Comparison of ENCODE assay signal across 20 cellular contexts in the genomic region with DNA sequence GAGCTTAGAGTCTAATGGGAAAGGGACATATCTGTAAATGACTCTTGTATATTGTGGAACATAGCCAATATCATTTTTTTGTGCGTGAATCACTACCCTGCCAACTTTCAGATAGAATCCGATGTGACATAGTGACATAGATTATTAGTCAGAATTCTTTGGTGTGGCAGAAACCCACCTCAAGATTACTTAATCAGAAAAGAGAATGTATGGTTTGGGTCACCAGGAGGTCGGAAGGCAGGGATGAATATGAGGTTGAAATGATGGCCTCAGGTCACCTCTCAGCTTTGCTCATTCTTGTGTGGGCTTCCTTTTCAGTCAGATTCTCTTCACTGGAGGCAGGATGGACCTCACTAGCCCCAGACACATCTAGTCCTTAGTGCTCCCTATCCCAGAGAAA. TPM values are rescaled to one million over a fixed set of nuclear protein-coding genes. Genes with fewer than 3 reads are reported as not detected.
DNase-seq lines count a peak whose midpoint lies in the region; ATAC-seq and TF ChIP-seq lines count a peak whose summit lies in the region.
"Had no signal": no experiment of that assay in that cellular context is flagged by ENCODE, and none has a peak within 500 bp of the region (broad histone marks: within the 10 kb centered on the region; RNA-seq: fewer than 3 reads in every experiment).

No MANE protein-coding gene starts in this region.

- peaks cover 5% of the 10 kb centered on the region; the same call in 1 of the 2 replicates for H3K36me3 ChIP-seq in ACC112 (ENCODE audit: insufficient read depth, low read length)
- peaks cover 49% of the 10 kb centered on the region for H3K36me3 ChIP-seq in DOHH2 (ENCODE audit: control insufficient read depth, low read length)
- no peaks in the 10 kb centered on the region for H3K36me3 ChIP-seq in SK-N-SH (replicated peaks in 1 of 2; ENCODE audit: control insufficient read depth in 1 of 2, insufficient read depth in 2 of 2, low read length in 1 of 2)
- H3K36me3 ChIP-seq: WERI-Rb-1 had no signal

- peaks cover 5% of the 10 kb centered on the region for H3K36me3 Mint-ChIP-seq in effector memory CD8-positive, alpha-beta T cell (ENCODE audit: insufficient read depth)

- H3K9me2 ChIP-seq in DOHH2 (replicated peaks; ENCODE audit: control insufficient read depth, low read length) (no peaks in the 10 kb centered on the region), SK-N-SH (no peaks in the 10 kb centered on the region)

- H3K4me3 ChIP-seq in ACC112 (ENCODE audit: low read depth, low read length) (no peak overlapping the region), DOHH2 (ENCODE audit: low read length) (peak overlapping the region; percentile 57), SK-N-SH (ENCODE audit: low read depth in 2 of 2, low read length in 1 of 2) (no peak overlapping the region)
- H3K4me3 ChIP-seq: lung, smooth muscle cell had no signal

- peaks cover 2 to 18% of the 10 kb centered on the region in 2 donors for H3K4me1 Mint-ChIP-seq in effector memory CD8-positive, alpha-beta T cell (ENCODE audit: low read depth in 2 of 2)

- no peaks in the 10 kb centered on the region for H3K9me3 Mint-ChIP-seq in effector memory CD8-positive, alpha-beta T cell
- H3K9me3 Mint-ChIP-seq: T-helper 1 cell treated with Interleukin-12 subunit alpha and Interleukin-12 subunit beta and Interleukin-4 antibody, amounts not matched to agents 30 μg/mL and 1 μg/mL, for 36 hours had no signal

- 73% methylated on average over 3 of the region's 3 CpGs for WGBS in SK-N-SH (ENCODE audit: low lambda C conversion rate)

- peak overlapping the region; percentile 32 to 69 for H3K27ac Mint-ChIP-seq in effector memory CD8-positive, alpha-beta T cell
- H3K27ac Mint-ChIP-seq: T-helper 1 cell treated with Interleukin-12 subunit alpha and Interleukin-12 subunit beta and Interleukin-4 antibody, amounts not matched to agents 30 μg/mL and 1 μg/mL, for 36 hours had no signal

- H3K9me3 ChIP-seq in DOHH2 (ENCODE audit: control insufficient read depth, insufficient read depth, low read length) (no peaks in the 10 kb centered on the region), SK-N-SH (no peaks in the 10 kb centered on the region)
- H3K9me3 ChIP-seq: neutrophil had no signal

- H3F3A ChIP-seq in DOHH2 (ENCODE audit: control insufficient read depth, insufficient read depth) (peaks cover 9% of the 10 kb centered on the region), SK-N-SH (replicated peaks; ENCODE audit: insufficient read depth) (no peaks in the 10 kb centered on the region)

- H3K4me1 ChIP-seq in ACC112 (ENCODE audit: control insufficient read depth, insufficient read depth, low read length, unreplicated experiment) (peaks cover 38% of the 10 kb centered on the region), DOHH2 (ENCODE audit: control insufficient read depth, low read length) (peaks cover 65% of the 10 kb centered on the region), SK-N-SH (ENCODE audit: control insufficient read depth in 1 of 2, insufficient read depth in 2 of 2, low read depth in 1 of 2, low read length in 1 of 2) (peaks cover 0 to 6% of the 10 kb centered on the region in 2 experiments; a peak in 1 of 4 replicates)

- H3K27ac ChIP-seq in ACC112 (ENCODE audit: low read depth, low read length): peak overlapping the region; percentile 53
- H3K27ac ChIP-seq in DOHH2 (ENCODE audit: low read depth, low read length): peak overlapping the region; percentile 63
- H3K27ac ChIP-seq in SK-N-SH (ENCODE audit: low read depth in 2 of 2, low read length in 1 of 2): no peak overlapping the region
- H3K27ac ChIP-seq: KMS-11, neutrophil, WERI-Rb-1 had no signal

- no peak for TF ChIP-seq CTCF in DOHH2 (IDR thresholded peaks at IDR 0.05; ENCODE audit: low read depth, low read length, poor library complexity, severe bottlenecking)
- TF ChIP-seq CTCF in SK-N-SH (IDR thresholded peaks at IDR 0.05): no peak

- no peak for DNase-seq in SK-N-SH
- DNase-seq in effector memory CD8-positive, alpha-beta T cell: no peak
- no peak for DNase-seq in ecto neural progenitor cell (ENCODE audit: low spot score)
- DNase-seq in cerebellar nuclear complex (lab: John Stamatoyannopoulos, UW): no peak
- DNase-seq: aorta, DMS79 treated with DMSO at 0.1 percent for 48 hours, hippocampal formation, islet precursor cell, NCI-H1105 treated with DMSO at 0.1 percent for 48 hours, NCI-H524 treated with DMSO at 0.1 percent for 48 hours, SHP77 treated with DMSO at 0.1 percent for 48 hours, WERI-Rb-1 had no signal

- no peak overlapping the region for H3K4me3 Mint-ChIP-seq in effector memory CD8-positive, alpha-beta T cell
- H3K4me3 Mint-ChIP-seq: T-helper 1 cell treated with Interleukin-12 subunit alpha and Interleukin-12 subunit beta and Interleukin-4 antibody, amounts not matched to agents 30 μg/mL and 1 μg/mL, for 36 hours had no signal

- H4K20me1 ChIP-seq in DOHH2 (ENCODE audit: control insufficient read depth, insufficient read depth, low read depth, low read length) (no peaks in the 10 kb centered on the region), SK-N-SH (ENCODE audit: insufficient read depth) (no peaks in the 10 kb centered on the region)

- H3K79me2 ChIP-seq in ACC112 (ENCODE audit: control insufficient read depth, insufficient read depth, low read length, unreplicated experiment): peaks cover 8% of the 10 kb centered on the region
- peaks cover 36% of the 10 kb centered on the region for H3K79me2 ChIP-seq in DOHH2 (ENCODE audit: control insufficient read depth, low read length)
- H3K79me2 ChIP-seq in SK-N-SH (ENCODE audit: insufficient read depth): no peaks in the 10 kb centered on the region; the same call in 1 of the 2 replicates

- no peaks in the 10 kb centered on the region for H3K27me3 Mint-ChIP-seq in effector memory CD8-positive, alpha-beta T cell

- POLR2A ChIA-PET in SK-N-SH (lab: Yijun Ruan, JAX): no interaction called here

- H3K27me3 ChIP-seq in ACC112 (ENCODE audit: insufficient read depth, low read length): no peaks in the 10 kb centered on the region
- H3K27me3 ChIP-seq in DOHH2 (ENCODE audit: control insufficient read depth, low read length): no peaks in the 10 kb centered on the region
- H3K27me3 ChIP-seq in SK-N-SH (ENCODE audit: insufficient read depth): no peaks in the 10 kb centered on the region
- H3K27me3 ChIP-seq: neutrophil had no signal

- no peak for ATAC-seq in effector memory CD8-positive, alpha-beta T cell (replicated peaks)
- no peak for ATAC-seq in HG02973 (IDR thresholded peaks at IDR 0.05; ENCODE audit: unreplicated experiment)

- no peak overlapping the region for H2AFZ ChIP-seq in ACC112 (ENCODE audit: low read length, unreplicated experiment)
- H2AFZ ChIP-seq in SK-N-SH (ENCODE audit: low read depth): no peak overlapping the region

- no peak for TF ChIP-seq EP300 in SK-N-SH (IDR thresholded peaks at IDR 0.05; ENCODE audit: borderline replicate concordance in 1 of 2, low read depth in 1 of 2, low read length in 1 of 2)

- peak overlapping the region; percentile 86 for H3K4me2 ChIP-seq in DOHH2 (ENCODE audit: low read length)
- H3K4me2 ChIP-seq in SK-N-SH: no peak overlapping the region
- H3K4me2 ChIP-seq: KMS-11, smooth muscle cell had no signal

- no peak for TF ChIP-seq RAD21 in SK-N-SH (IDR thresholded peaks at IDR 0.05; ENCODE audit: low read length)

- no peak overlapping the region for H3K9ac ChIP-seq in SK-N-SH
- H3K9ac ChIP-seq: KMS-11 had no signal

- CTCF ChIA-PET in SK-N-SH (lab: Yijun Ruan, JAX): interaction anchor here (1.2 to 1.3 kb wide), 2 partner anchors 31 to 42 kb away, joined by 3 read pairs; a partner anchor contains a TSS

TF ChIP-seq in SK-N-SH, 30 proteins besides CTCF, POLR2A, EP300 and RAD21 (continues in another document):
- TF ChIP-seq MXI1 (IDR thresholded peaks at IDR 0.05; ENCODE audit: low read depth, low read length): no peak
- peak; percentile 75; the same call in 1 of the 2 replicates for TF ChIP-seq RXRA (IDR thresholded peaks at IDR 0.05; ENCODE audit: borderline replicate concordance, low read depth)
- peak; percentile 71 for TF ChIP-seq TCF12 (IDR thresholded peaks at IDR 0.05)
- TF ChIP-seq FOXJ3 (CRISPR knock-in tag; IDR thresholded peaks at IDR 0.05): no peak
- TF ChIP-seq SIN3A (IDR thresholded peaks at IDR 0.05; ENCODE audit: borderline replicate concordance, low read depth, low read length): no peak
- TF ChIP-seq NFIC (IDR thresholded peaks at IDR 0.05; ENCODE audit: borderline replicate concordance): peak; percentile 21; the same call in 1 of the 2 replicates
- TF ChIP-seq TAF1 (IDR thresholded peaks at IDR 0.05; ENCODE audit: borderline replicate concordance, low read depth, low read length): no peak
- no peak for TF ChIP-seq RFX5 (IDR thresholded peaks at IDR 0.05; ENCODE audit: low read length)
- TF ChIP-seq EZH2phosphoT487 (IDR thresholded peaks at IDR 0.05; ENCODE audit: borderline replicate concordance, low read depth): no peak
- TF ChIP-seq SMC3 (IDR thresholded peaks at IDR 0.05; ENCODE audit: low read depth, low read length): no peak
- TF ChIP-seq, protein P1, sequence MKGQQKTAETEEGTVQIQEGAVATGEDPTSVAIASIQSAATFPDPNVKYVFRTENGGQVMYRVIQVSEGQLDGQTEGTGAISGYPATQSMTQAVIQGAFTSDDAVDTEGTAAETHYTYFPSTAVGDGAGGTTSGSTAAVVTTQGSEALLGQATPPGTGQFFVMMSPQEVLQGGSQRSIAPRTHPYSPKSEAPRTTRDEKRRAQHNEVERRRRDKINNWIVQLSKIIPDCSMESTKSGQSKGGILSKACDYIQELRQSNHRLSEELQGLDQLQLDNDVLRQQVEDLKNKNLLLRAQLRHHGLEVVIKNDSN (IDR thresholded peaks at IDR 0.05; ENCODE audit: borderline replicate concordance, low read depth): no peak
- TF ChIP-seq ELF1 (IDR thresholded peaks at IDR 0.05): no peak
- no peak for TF ChIP-seq FOXM1 (IDR thresholded peaks at IDR 0.05; ENCODE audit: low read depth)
- peak; percentile 14; the same call in 1 of the 2 replicates for TF ChIP-seq FOSL2 (IDR thresholded peaks at IDR 0.05; ENCODE audit: borderline replicate concordance, low read depth)
- TF ChIP-seq NRF1 (IDR thresholded peaks at IDR 0.05; ENCODE audit: low read depth, low read length): no peak
- TF ChIP-seq GABPA (IDR thresholded peaks at IDR 0.05; ENCODE audit: low read depth): no peak
- no peak for TF ChIP-seq CHD2 (IDR thresholded peaks at IDR 0.05; ENCODE audit: low read length, partially characterized antibody)
- no peak for TF ChIP-seq GATA2 (CRISPR knock-in tag; IDR thresholded peaks at IDR 0.05)

RNA-seq across cellular contexts. Expression of a gene that starts 41.4 kb away (rescaled TPM):
- polyA plus RNA-seq in SK-N-SH (2012; rRNA removed): 57.8 and 65.0 TPM in 2 replicates
- polyA plus RNA-seq in SK-N-SH (2012; cell fraction: cytosol; rRNA removed): 85.0 and 93.3 TPM in 2 replicates
- polyA plus RNA-seq in SK-N-SH (2012; cell fraction: nucleus; rRNA removed): 20.5 and 25.1 TPM in 2 replicates

RNA-seq across cellular contexts. Expression of a gene that starts 48.4 kb away (rescaled TPM):
- polyA plus RNA-seq in SK-N-SH (2012; rRNA removed): 3,177 and 3,833 TPM in 2 replicates
- polyA plus RNA-seq in SK-N-SH (2012; cell fraction: cytosol; rRNA removed): 3,533 and 4,133 TPM in 2 replicates
- 1,107 and 1,671 TPM in 2 replicates for polyA plus RNA-seq in SK-N-SH (2012; cell fraction: nucleus; rRNA removed)

RNA-seq across cellular contexts. Expression of a gene that starts 48.9 kb away (rescaled TPM):
- 8.2 and 13.5 TPM in 2 replicates for polyA plus RNA-seq in SK-N-SH (2012; rRNA removed)
- 13.6 and 15.4 TPM in 2 replicates for polyA plus RNA-seq in SK-N-SH (2012; cell fraction: cytosol; rRNA removed)
- 4.1 and 15.5 TPM in 2 replicates for polyA plus RNA-seq in SK-N-SH (2012; cell fraction: nucleus; rRNA removed)

Comparison
In these comparisons a context has a peak if more than half of its experiments do, and no peak if none do; other contexts are left out.
1. H3K27ac ChIP-seq: peak in ACC112 (single experiment) and DOHH2 (single experiment); none in SK-N-SH (0 of 2).